ENCODE assay signal across 8 cellular contexts in genomic region chr3:152257246-152258074, GRCh38. TPM values are rescaled to one million over a fixed set of nuclear protein-coding genes. Genes with fewer than 3 reads are reported as not detected.
A peak's percentile ranks its signal among the peaks of the same experiment; 100 is the strongest.
DNase-seq lines count a peak whose midpoint lies in the region; ATAC-seq, FAIRE-seq and TF ChIP-seq lines count a peak whose summit lies in the region.

No MANE protein-coding gene starts in this region.

- peak overlapping the region; percentile 18 to 81 (median 60) for H3K27ac ChIP-seq in pancreas

- no peaks in the 10 kb centered on the region for H3K36me3 ChIP-seq in pancreas

- peak overlapping the region; percentile 67 to 79 for H3K4me3 Mint-ChIP-seq in activated T-cell treated with anti-CD3 and anti-CD28 coated beads, Interleukin-2, amount 50 U/mL, for 72 hours
- peak overlapping the region; percentile 78 for H3K4me3 Mint-ChIP-seq in T-helper 17 cell

- peaks cover 5 to 30% (median 22%) of the 10 kb centered on the region in 3 donors for H3K4me1 ChIP-seq in pancreas

- intact Hi-C loops in pancreas (cut with DNase I) = no loop called here

- H3K27me3 ChIP-seq in pancreas = no peaks in the 10 kb centered on the region

- ATAC-seq in activated T-cell treated with anti-CD3 and anti-CD28 coated beads, Interleukin-2, amount 50 U/mL, for 72 hours (replicated peaks in 1 of 2) = peak; percentile 25 to 31
- ATAC-seq in HG02885 (IDR thresholded peaks at IDR 0.05; ENCODE audit: poor library complexity, unreplicated experiment) = peak; percentile 74
- peak; percentile 54 for ATAC-seq in T-helper 17 cell
- peak; percentile 38 to 59 (median 50) for ATAC-seq in pancreas

- peak overlapping the region; percentile 98 for H3K27ac Mint-ChIP-seq in activated T-cell treated with anti-CD3 and anti-CD28 coated beads, Interleukin-2, amount 50 U/mL, for 72 hours
- H3K27ac Mint-ChIP-seq in T-helper 17 cell = peak overlapping the region; percentile 98

- H3K9me3 ChIP-seq in T-helper 17 cell (ENCODE audit: control insufficient read depth, low read length, poor library complexity, severe bottlenecking) = no peaks in the 10 kb centered on the region
- H3K9me3 ChIP-seq in pancreas = no peaks in the 10 kb centered on the region

- H3K9me3 Mint-ChIP-seq in activated T-cell treated with anti-CD3 and anti-CD28 coated beads, Interleukin-2, amount 50 U/mL, for 72 hours = peaks cover 0 to 3% of the 10 kb centered on the region in 2 donors

- TF ChIP-seq CTCF in pancreas (IDR thresholded peaks at IDR 0.05) = no peak

- H3K36me3 Mint-ChIP-seq in activated T-cell treated with anti-CD3 and anti-CD28 coated beads, Interleukin-2, amount 50 U/mL, for 72 hours (ENCODE audit: insufficient read depth in 2 of 2) = no peaks in the 10 kb centered on the region
- H3K36me3 Mint-ChIP-seq in T-helper 17 cell (ENCODE audit: low read depth) = peaks cover 5% of the 10 kb centered on the region

- 43 to 47% methylated on average over 6 of the region's 6 CpGs for WGBS in pancreas, 2 donors

- H3K4me1 Mint-ChIP-seq in activated T-cell treated with anti-CD3 and anti-CD28 coated beads, Interleukin-2, amount 50 U/mL, for 72 hours (ENCODE audit: low read depth) = peaks cover 97% of the 10 kb centered on the region
- peaks cover 70% of the 10 kb centered on the region for H3K4me1 Mint-ChIP-seq in T-helper 17 cell

- no peak for FAIRE-seq in pancreas (lab: Jason Lieb, UNC)

- no peaks in the 10 kb centered on the region for H3K27me3 Mint-ChIP-seq in activated T-cell treated with anti-CD3 and anti-CD28 coated beads, Interleukin-2, amount 50 U/mL, for 72 hours (ENCODE audit: low read depth)
- H3K27me3 Mint-ChIP-seq in T-helper 17 cell = no peaks in the 10 kb centered on the region

- H3K4me3 ChIP-seq in pancreas = no peak overlapping the region

- DNase-seq in activated T-cell treated with anti-CD3 and anti-CD28 coated beads, Interleukin-2, amount 50 U/mL, for 72 hours = no peak
- DNase-seq in activated T-cell treated with anti-CD3 and anti-CD28 coated beads for 4 hours (no peak), T-helper 17 cell (no peak), pancreas (peak in 1 of 6 donors; percentile 24), NCI-H69 (lab: John Stamatoyannopoulos, UW) (no peak)
- DNase-seq in stimulated activated CD4-positive, alpha-beta T cell treated with anti-CD3 and anti-CD28 coated beads, Interleukin-4, amount 100 ng/mL, for 1 hour = no peak
- DNase-seq in activated CD8-positive, alpha-beta memory T cell treated with anti-CD3 and anti-CD28 coated beads, Interleukin-2, amount 50 U/mL, for 4 hours = no peak

RNA-seq across cellular contexts. Expression of gene MBNL1, which starts 11.3 kb away (rescaled TPM):
- total RNA-seq in activated T-cell treated with anti-CD3 and anti-CD28 coated beads, Interleukin-2, amount 50 U/mL, for 72 hours = 100 to 1,000 TPM; 299 to 323 TPM
- 100 to 1,000 TPM; 641 to 725 TPM for total RNA-seq in T-helper 17 cell
- total RNA-seq in pancreas = 10 to 100 TPM; 30.5 to 73.2 (median 49.2) TPM
- polyA plus RNA-seq in pancreas = 10 to 100 TPM; 15.2 to 22.2 TPM

Comparison
In these comparisons a context has a peak if more than half of its experiments do, and no peak if none do; other contexts are left out.
1. RNA of gene MBNL1, which starts 11.3 kb away (total RNA-seq): 641 to 725 TPM in T-helper 17 cell and 299 to 323 TPM in activated T-cell treated with anti-CD3 and anti-CD28 coated beads, Interleukin-2, amount 50 U/mL, for 72 hours; 30.5 to 73.2 TPM in pancreas; every median in the first group is over 4 times any median in the second.
2. Peak in every context shown above with its lines, with median percentiles within 50 percentile points of each other: ATAC-seq.